ENCODE assay signal across 1 cellular context in genomic region chr9:2017459-2018161, GRCh38.
TF ChIP-seq lines count a peak whose summit lies in the region.

No MANE protein-coding gene starts in this region.

TF ChIP-seq in K562, 482 proteins besides CTCF, POLR2A, EP300 and RAD21 (continued from another document and continues in another):
- no peak for TF ChIP-seq MGA (IDR thresholded peaks at IDR 0.05)
- peak; percentile 42; the same call in 1 of the 2 replicates for TF ChIP-seq SUPT5H (IDR thresholded peaks at IDR 0.05)
- 0 out of 4 replicates have a peak, but pooled peaks of 1 of the 2 experiments have one; percentile 35 for TF ChIP-seq ZNF639 (CRISPR knock-in tag; conservative IDR thresholded peaks at IDR 0.05 in 1 of 2, IDR thresholded peaks at IDR 0.05 in 1 of 2)
- TF ChIP-seq UBTF (IDR thresholded peaks at IDR 0.05; ENCODE audit: borderline replicate concordance in 1 of 2, low read depth in 2 of 2, low read length in 2 of 2): peak; percentile 49 to 65; a peak in 2 of 4 replicates
- TF ChIP-seq YY1 (IDR thresholded peaks at IDR 0.05; ENCODE audit: borderline replicate concordance in 1 of 3, control insufficient read depth in 1 of 3, extremely low read depth in 1 of 3, insufficient read depth in 3 of 3, insufficient read length in 1 of 3, insufficient replicate concordance in 2 of 3, low read depth in 1 of 3, low read length in 2 of 3): peak in 1 of 3 experiments; percentile 40
- no peak for TF ChIP-seq RHOXF2B (CRISPR knock-in tag; conservative IDR thresholded peaks at IDR 0.05)
- TF ChIP-seq NONO (IDR thresholded peaks at IDR 0.05; ENCODE audit: low read depth in 2 of 2, low read length in 1 of 2): 0 out of 4 replicates have a peak, but pooled peaks of 1 of the 2 experiments have one; percentile 8
- TF ChIP-seq DIDO1 (tag; IDR thresholded peaks at IDR 0.05; ENCODE audit: low read depth): no peak
- no peak for TF ChIP-seq ZNF766 (CRISPR knock-in tag; conservative IDR thresholded peaks at IDR 0.05)
- TF ChIP-seq ZNF436 (CRISPR knock-in tag; IDR thresholded peaks at IDR 0.05): no peak
- TF ChIP-seq ZNF41 (CRISPR knock-in tag; conservative IDR thresholded peaks at IDR 0.05): no peak
- peak; percentile 54 for TF ChIP-seq CTBP1 (IDR thresholded peaks at IDR 0.05; ENCODE audit: borderline replicate concordance)
- 0 out of 4 replicates have a peak, but pooled peaks of 1 of the 2 experiments have one; percentile 13 for TF ChIP-seq MLLT1 (IDR thresholded peaks at IDR 0.05)
- TF ChIP-seq BHLHE40 (IDR thresholded peaks at IDR 0.05; ENCODE audit: low read length): 0 out of 2 replicates have a peak, but pooled peaks have one; percentile 35
- TF ChIP-seq ZBTB40 (IDR thresholded peaks at IDR 0.05): no peak
- no peak for TF ChIP-seq ZBTB40 (CRISPR knock-in tag; IDR thresholded peaks at IDR 0.05)
- TF ChIP-seq SAFB (IDR thresholded peaks at IDR 0.05; ENCODE audit: borderline replicate concordance, low read depth, low read length): peak; percentile 72
- peak; percentile 16 for TF ChIP-seq TAF1 (IDR thresholded peaks at IDR 0.05; ENCODE audit: control insufficient read depth, extremely low read depth, insufficient read depth, low read length, severe bottlenecking)
- TF ChIP-seq USF2 (CRISPR knock-in tag; IDR thresholded peaks at IDR 0.05): no peak
- TF ChIP-seq ZFX (CRISPR knock-in tag; IDR thresholded peaks at IDR 0.05): peak; percentile 46
- no peak for TF ChIP-seq NELFE (IDR thresholded peaks at IDR 0.05; ENCODE audit: insufficient read depth, insufficient read length)
- no peak for TF ChIP-seq ZNF589 (CRISPR knock-in tag; IDR thresholded peaks at IDR 0.05; ENCODE audit: low read depth)
- no peak for TF ChIP-seq ZNF778 (CRISPR knock-in tag; IDR thresholded peaks at IDR 0.05)
- no peak for TF ChIP-seq LCOR (CRISPR knock-in tag; IDR thresholded peaks at IDR 0.05)
- TF ChIP-seq THRAP3 (IDR thresholded peaks at IDR 0.05; ENCODE audit: borderline replicate concordance): no peak
